ENCODE assay signal across 14 cellular contexts in the genomic region with DNA sequence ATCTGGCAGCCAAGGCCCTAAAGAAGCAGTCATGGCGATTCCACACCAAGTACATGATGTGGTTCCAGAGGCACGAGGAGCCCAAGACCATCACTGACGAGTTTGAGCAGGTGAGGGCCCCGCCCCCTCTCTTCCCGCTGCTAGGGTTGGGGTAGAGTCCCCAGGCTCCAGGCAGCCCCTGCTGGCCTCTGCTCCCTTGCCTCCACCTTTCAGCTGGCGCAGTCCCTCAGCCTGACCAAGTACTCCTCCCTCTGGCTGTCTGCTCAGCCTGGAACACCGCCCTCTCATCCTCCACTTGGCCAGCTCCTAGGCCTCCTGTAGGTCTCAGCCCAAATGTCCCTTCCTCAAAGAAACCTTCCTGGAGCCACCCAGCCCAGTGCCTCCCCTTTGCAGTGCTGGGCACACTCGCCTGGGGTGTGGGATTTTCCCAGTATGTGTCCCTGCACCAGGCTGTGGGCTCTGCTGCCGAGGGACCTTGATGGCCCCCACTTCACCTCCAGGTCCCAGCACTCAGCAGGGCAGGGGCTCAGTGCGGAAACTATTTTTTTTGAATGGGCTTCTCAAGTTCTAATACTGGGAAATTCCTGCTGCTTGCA. TPM values are rescaled to one million over a fixed set of nuclear protein-coding genes. Genes with fewer than 3 reads are reported as not detected.
DNase-seq lines count a peak whose midpoint lies in the region; ATAC-seq and TF ChIP-seq lines count a peak whose summit lies in the region.
"Had no signal": no experiment of that assay in that cellular context is flagged by ENCODE, and none has a peak within 500 bp of the region (broad histone marks: within the 10 kb centered on the region; RNA-seq: fewer than 3 reads in every experiment).

No MANE protein-coding gene starts in this region.

- peak overlapping the region; percentile 84 for H3K27ac Mint-ChIP-seq in activated CD8-positive, alpha-beta T cell treated with anti-CD3 and anti-CD28 coated beads for 36 hours
- H3K27ac Mint-ChIP-seq in activated CD8-positive, alpha-beta T cell treated with anti-CD3 and anti-CD28 coated beads, Interleukin-2, amount 10 ng/mL, durations not matched to agents 7 days and 5 days = no peak overlapping the region
- H3K27ac Mint-ChIP-seq in HFFc6 (peak overlapping the region; percentile 90), CD14-positive monocyte (peak overlapping the region in 3 of 7 donors; percentile 15 to 56 (median 42))

- peaks cover 4% of the 10 kb centered on the region for H3K79me1 ChIP-seq in neuronal stem cell (ENCODE audit: low read depth, low read length)

- no peak overlapping the region for H3K14ac ChIP-seq in neuronal stem cell (ENCODE audit: low read length)

- no peak overlapping the region for H2BK120ac ChIP-seq in neuronal stem cell (ENCODE audit: low read depth, low read length)

- H3K36me3 ChIP-seq in neuronal stem cell (replicated peaks in 1 of 2; ENCODE audit: control insufficient read depth in 2 of 2, insufficient read depth in 2 of 2, low read length in 2 of 2) = peaks cover 73 to 93% of the 10 kb centered on the region in 2 donors

- H3K36me3 Mint-ChIP-seq in activated CD8-positive, alpha-beta T cell treated with anti-CD3 and anti-CD28 coated beads for 36 hours (ENCODE audit: low read depth) = peaks cover 47% of the 10 kb centered on the region
- H3K36me3 Mint-ChIP-seq in activated CD8-positive, alpha-beta T cell treated with anti-CD3 and anti-CD28 coated beads, Interleukin-2, amount 10 ng/mL, durations not matched to agents 7 days and 5 days (ENCODE audit: low read depth) = peaks cover 76% of the 10 kb centered on the region
- H3K36me3 Mint-ChIP-seq in HFFc6 (ENCODE audit: low read depth) = peaks cover 38% of the 10 kb centered on the region
- H3K36me3 Mint-ChIP-seq in CD14-positive monocyte = peaks cover 79 to 90% of the 10 kb centered on the region in 2 donors

- no peaks in the 10 kb centered on the region for H3K27me3 ChIP-seq in neuronal stem cell (ENCODE audit: control insufficient read depth in 3 of 3, insufficient read depth in 3 of 3, low read depth in 1 of 3, low read length in 3 of 3)
- H3K27me3 ChIP-seq: dorsolateral prefrontal cortex, pancreas had no signal

- H3K18ac ChIP-seq in neuronal stem cell (ENCODE audit: low read length) = no peak overlapping the region

- H3K23ac ChIP-seq in neuronal stem cell (ENCODE audit: low read depth, low read length, poor library complexity) = peak overlapping the region; percentile 57

- H2AK5ac ChIP-seq in neuronal stem cell (ENCODE audit: low read depth, low read length) = no peak overlapping the region

- no peak overlapping the region for H3K4me3 Mint-ChIP-seq in activated CD8-positive, alpha-beta T cell treated with anti-CD3 and anti-CD28 coated beads for 36 hours
- H3K4me3 Mint-ChIP-seq in activated CD8-positive, alpha-beta T cell treated with anti-CD3 and anti-CD28 coated beads, Interleukin-2, amount 10 ng/mL, durations not matched to agents 7 days and 5 days = no peak overlapping the region
- H3K4me3 Mint-ChIP-seq in HFFc6 (no peak overlapping the region), CD14-positive monocyte (no peak overlapping the region)

- intact Hi-C loops in activated CD8-positive, alpha-beta T cell treated with anti-CD3 and anti-CD28 coated beads for 36 hours (cut with micrococcal nuclease) = no loop called here
- intact Hi-C loops in CD14-positive monocyte (cut with micrococcal nuclease) = no loop called here

- TF ChIP-seq CTCF in activated CD8-positive, alpha-beta T cell treated with anti-CD3 and anti-CD28 coated beads for 36 hours (IDR thresholded peaks at IDR 0.05) = no peak
- TF ChIP-seq CTCF in HFFc6 (IDR thresholded peaks at IDR 0.05) (no peak), CD14-positive monocyte (IDR thresholded peaks at IDR 0.05) (no peak)

- POLR2A ChIA-PET in activated CD8-positive, alpha-beta T cell treated with anti-CD3 and anti-CD28 coated beads for 36 hours (lab: Charles Lee) = interaction anchor here (1.1 to 2.7 kb wide), 4 partner anchors 10 to 38 kb away, joined by 3 to 10 read pairs (median 4); a partner anchor contains a TSS
- POLR2A ChIA-PET in activated CD8-positive, alpha-beta T cell treated with anti-CD3 and anti-CD28 coated beads, Interleukin-2, amount 10 ng/mL, durations not matched to agents 7 days and 5 days (lab: Charles Lee) = no interaction called here

- H3K9me3 Mint-ChIP-seq in activated CD8-positive, alpha-beta T cell treated with anti-CD3 and anti-CD28 coated beads for 36 hours = no peaks in the 10 kb centered on the region
- H3K9me3 Mint-ChIP-seq in activated CD8-positive, alpha-beta T cell treated with anti-CD3 and anti-CD28 coated beads, Interleukin-2, amount 10 ng/mL, durations not matched to agents 7 days and 5 days (ENCODE audit: insufficient read depth) = no peaks in the 10 kb centered on the region
- H3K9me3 Mint-ChIP-seq in HFFc6 (no peaks in the 10 kb centered on the region), CD14-positive monocyte (no peaks in the 10 kb centered on the region)

- H3K4me3 ChIP-seq in neuronal stem cell (ENCODE audit: low read length in 2 of 2) = no peak overlapping the region
- H3K4me3 ChIP-seq: dorsolateral prefrontal cortex, pancreas had no signal

- CTCF ChIA-PET in activated CD8-positive, alpha-beta T cell treated with anti-CD3 and anti-CD28 coated beads for 36 hours (lab: Charles Lee) = no interaction called here
- CTCF ChIA-PET in activated CD8-positive, alpha-beta T cell treated with anti-CD3 and anti-CD28 coated beads, Interleukin-2, amount 10 ng/mL, durations not matched to agents 7 days and 5 days (lab: Charles Lee) = no interaction called here

- no peak overlapping the region for H2BK12ac ChIP-seq in neuronal stem cell (ENCODE audit: low read length)

- no peak for DNase-seq in activated CD8-positive, alpha-beta T cell treated with anti-CD3 and anti-CD28 coated beads for 36 hours
- no peak for DNase-seq in activated CD8-positive, alpha-beta T cell treated with anti-CD3 and anti-CD28 coated beads, Interleukin-2, amount 10 ng/mL, durations not matched to agents 7 days and 5 days
- DNase-seq in HFFc6 (no peak), cerebellar cortex (ENCODE audit: low spot score) (peak; percentile 40), neuronal stem cell (ENCODE audit: low spot score) (no peak), CD14-positive monocyte (ENCODE audit: low spot score) (no peak)
- DNase-seq: aorta, DMS 273 treated with DMSO at 0.1 percent for 48 hours, dorsolateral prefrontal cortex, NCI-H2171 treated with DMSO at 0.1 percent for 48 hours had no signal

- H3K4me2 ChIP-seq in neuronal stem cell (ENCODE audit: insufficient read depth, low read length, poor library complexity, severe bottlenecking) = no peak overlapping the region

- no peak overlapping the region for H2BK5ac ChIP-seq in neuronal stem cell (ENCODE audit: low read length)

- ATAC-seq in activated CD8-positive, alpha-beta T cell treated with anti-CD3 and anti-CD28 coated beads for 36 hours = no peak
- ATAC-seq in activated CD8-positive, alpha-beta T cell treated with anti-CD3 and anti-CD28 coated beads, Interleukin-2, amount 10 ng/mL, durations not matched to agents 7 days and 5 days = no peak
- ATAC-seq in HG02623 (IDR thresholded peaks at IDR 0.05; ENCODE audit: unreplicated experiment) (no peak), HG03039 (IDR thresholded peaks at IDR 0.05; ENCODE audit: unreplicated experiment) (no peak)

- no peaks in the 10 kb centered on the region for H3K27me3 Mint-ChIP-seq in activated CD8-positive, alpha-beta T cell treated with anti-CD3 and anti-CD28 coated beads for 36 hours
- H3K27me3 Mint-ChIP-seq in activated CD8-positive, alpha-beta T cell treated with anti-CD3 and anti-CD28 coated beads, Interleukin-2, amount 10 ng/mL, durations not matched to agents 7 days and 5 days (ENCODE audit: low read depth) = no peaks in the 10 kb centered on the region
- H3K27me3 Mint-ChIP-seq in HFFc6 (ENCODE audit: insufficient read depth) (peaks cover 9% of the 10 kb centered on the region), CD14-positive monocyte (ENCODE audit: low read depth in 3 of 3) (peaks cover 0 to 2% (median 0%) of the 10 kb centered on the region in 3 donors)

- H2BK15ac ChIP-seq in neuronal stem cell (ENCODE audit: low read length) = no peak overlapping the region

- no peaks in the 10 kb centered on the region for H3K9me3 ChIP-seq in neuronal stem cell (replicated peaks in 1 of 2; ENCODE audit: control insufficient read depth in 2 of 2, insufficient read depth in 1 of 2, low read depth in 1 of 2, low read length in 2 of 2)
- H3K9me3 ChIP-seq: pancreas had no signal

- WGBS in neuronal stem cell (ENCODE audit: extremely low coverage in 2 of 2, insufficient read length in 2 of 2, insufficient replicate concordance in 1 of 2), 2 donors = no CpG with 5 or more reads among the region's 10 CpGs

- peaks cover 32% of the 10 kb centered on the region for H3K4me1 Mint-ChIP-seq in activated CD8-positive, alpha-beta T cell treated with anti-CD3 and anti-CD28 coated beads for 36 hours (ENCODE audit: low read depth)
- peaks cover 41% of the 10 kb centered on the region for H3K4me1 Mint-ChIP-seq in activated CD8-positive, alpha-beta T cell treated with anti-CD3 and anti-CD28 coated beads, Interleukin-2, amount 10 ng/mL, durations not matched to agents 7 days and 5 days (ENCODE audit: low read depth)
- peaks cover 34% of the 10 kb centered on the region for H3K4me1 Mint-ChIP-seq in HFFc6 (ENCODE audit: low read depth)
- H3K4me1 Mint-ChIP-seq in CD14-positive monocyte = peaks cover 14% of the 10 kb centered on the region

- peaks cover 3 to 4% of the 10 kb centered on the region in 2 donors for H3K4me1 ChIP-seq in neuronal stem cell (ENCODE audit: control insufficient read depth in 2 of 2, insufficient read depth in 1 of 2, low read depth in 1 of 2, low read length in 2 of 2)

- H3K9ac ChIP-seq in neuronal stem cell (ENCODE audit: low read depth, low read length, poor library complexity) = no peak overlapping the region

- H3K27ac ChIP-seq in neuronal stem cell (replicated peaks; ENCODE audit: low read length) = no peak overlapping the region
- H3K27ac ChIP-seq: pancreas had no signal

- H3K4ac ChIP-seq in neuronal stem cell (ENCODE audit: low read length) = no peak overlapping the region

- H4K91ac ChIP-seq in neuronal stem cell (ENCODE audit: low read depth, low read length, poor library complexity) = no peak overlapping the region

- H4K8ac ChIP-seq in neuronal stem cell (ENCODE audit: low read depth, low read length) = no peak overlapping the region

- H2AFZ ChIP-seq in neuronal stem cell (ENCODE audit: low read length) = no peak overlapping the region

RNA-seq across cellular contexts. Expression of a gene that starts 5.7 kb away (rescaled TPM):
- total RNA-seq in activated CD8-positive, alpha-beta T cell treated with anti-CD3 and anti-CD28 coated beads for 36 hours = 1 to 10 TPM; 3.3 to 4.0 TPM
- total RNA-seq in activated CD8-positive, alpha-beta T cell treated with anti-CD3 and anti-CD28 coated beads, Interleukin-2, amount 10 ng/mL, durations not matched to agents 7 days and 5 days = 1 to 10 TPM; 6.6 to 7.5 TPM
- 1 to 10 TPM; 3.7 to 7.6 (median 6.2) TPM for total RNA-seq in HFFc6 (2021; fragmentation: NEBNext Ultra II Directional; extraction: Animal tissue kit (Norgen Biotek cat#: 25700))
- 5.6 TPM for polyA plus RNA-seq in neuronal stem cell (2013, experiment 1 of 2)
- 5.8 TPM for polyA plus RNA-seq in neuronal stem cell (2013, experiment 2 of 2)
- polyA plus RNA-seq in CD14-positive monocyte = 1 to 10 TPM; 4.2 to 5.4 TPM

RNA-seq across cellular contexts. Expression of a gene that starts 16.3 kb away (rescaled TPM):
- 10 to 100 TPM; 48.8 to 50.7 TPM for total RNA-seq in activated CD8-positive, alpha-beta T cell treated with anti-CD3 and anti-CD28 coated beads for 36 hours
- total RNA-seq in activated CD8-positive, alpha-beta T cell treated with anti-CD3 and anti-CD28 coated beads, Interleukin-2, amount 10 ng/mL, durations not matched to agents 7 days and 5 days = 10 to 100 TPM; 55.1 to 58.4 TPM
- total RNA-seq in HFFc6 (2021; fragmentation: NEBNext Ultra II Directional; extraction: Animal tissue kit (Norgen Biotek cat#: 25700)) = 10 to 100 TPM; 46.4 to 65.5 (median 59.6) TPM
- 63.9 TPM for polyA plus RNA-seq in neuronal stem cell (2013, experiment 1 of 2)
- polyA plus RNA-seq in neuronal stem cell (2013, experiment 2 of 2) = 63.3 TPM
- polyA plus RNA-seq in CD14-positive monocyte = 1 to 10 TPM; 3.0 to 4.2 TPM

RNA-seq across cellular contexts. Expression of a gene that starts 19.1 kb away (rescaled TPM):
- total RNA-seq in activated CD8-positive, alpha-beta T cell treated with anti-CD3 and anti-CD28 coated beads for 36 hours = under 1 TPM in 1 of 2 experiments, not detected in 1; 0.54 TPM
- total RNA-seq in activated CD8-positive, alpha-beta T cell treated with anti-CD3 and anti-CD28 coated beads, Interleukin-2, amount 10 ng/mL, durations not matched to agents 7 days and 5 days = under 1 TPM; 0.55 to 0.76 TPM
- total RNA-seq in HFFc6 (2021; fragmentation: NEBNext Ultra II Directional; extraction: Animal tissue kit (Norgen Biotek cat#: 25700)) = under 1 TPM; 0.43 to 0.70 (median 0.55) TPM
- polyA plus RNA-seq in neuronal stem cell (2013, experiment 1 of 2) = 0.25 TPM
- 0.36 TPM for polyA plus RNA-seq in neuronal stem cell (2013, experiment 2 of 2)
- polyA plus RNA-seq in CD14-positive monocyte = 1 to 10 TPM; 1.5 to 2.5 TPM
- total RNA-seq: lung microvascular endothelial cell had no signal

RNA-seq across cellular contexts. Expression of a gene that starts 35.6 kb away (rescaled TPM):
- total RNA-seq in activated CD8-positive, alpha-beta T cell treated with anti-CD3 and anti-CD28 coated beads for 36 hours = 10 to 100 TPM; 53.8 to 55.4 TPM
- total RNA-seq in activated CD8-positive, alpha-beta T cell treated with anti-CD3 and anti-CD28 coated beads, Interleukin-2, amount 10 ng/mL, durations not matched to agents 7 days and 5 days = 10 to 100 TPM; 56.9 to 58.8 TPM
- 100 to 1,000 TPM; 263 to 354 (median 313) TPM for total RNA-seq in HFFc6 (2021; fragmentation: NEBNext Ultra II Directional; extraction: Animal tissue kit (Norgen Biotek cat#: 25700))
- polyA plus RNA-seq in neuronal stem cell (2013, experiment 1 of 2) = 76.6 TPM
- polyA plus RNA-seq in neuronal stem cell (2013, experiment 2 of 2) = 77.6 TPM
- polyA plus RNA-seq in CD14-positive monocyte = 100 to 1,000 TPM in 1 of 2 donors, 10 to 100 TPM in 1; 84.0 to 115 TPM

RNA-seq across cellular contexts. Expression of a gene that starts 37.3 kb away (rescaled TPM):
- 10 to 100 TPM; 12.5 TPM for total RNA-seq in activated CD8-positive, alpha-beta T cell treated with anti-CD3 and anti-CD28 coated beads for 36 hours
- 10 to 100 TPM; 11.2 to 11.9 TPM for total RNA-seq in activated CD8-positive, alpha-beta T cell treated with anti-CD3 and anti-CD28 coated beads, Interleukin-2, amount 10 ng/mL, durations not matched to agents 7 days and 5 days
- total RNA-seq in HFFc6 (2021; fragmentation: NEBNext Ultra II Directional; extraction: Animal tissue kit (Norgen Biotek cat#: 25700)) = 10 to 100 TPM; 51.2 to 58.8 (median 54.4) TPM
- 39.4 TPM for polyA plus RNA-seq in neuronal stem cell (2013, experiment 1 of 2)
- 39.2 TPM for polyA plus RNA-seq in neuronal stem cell (2013, experiment 2 of 2)
- 100 to 1,000 TPM; 109 to 125 TPM for polyA plus RNA-seq in CD14-positive monocyte
